In the genomic region with DNA sequence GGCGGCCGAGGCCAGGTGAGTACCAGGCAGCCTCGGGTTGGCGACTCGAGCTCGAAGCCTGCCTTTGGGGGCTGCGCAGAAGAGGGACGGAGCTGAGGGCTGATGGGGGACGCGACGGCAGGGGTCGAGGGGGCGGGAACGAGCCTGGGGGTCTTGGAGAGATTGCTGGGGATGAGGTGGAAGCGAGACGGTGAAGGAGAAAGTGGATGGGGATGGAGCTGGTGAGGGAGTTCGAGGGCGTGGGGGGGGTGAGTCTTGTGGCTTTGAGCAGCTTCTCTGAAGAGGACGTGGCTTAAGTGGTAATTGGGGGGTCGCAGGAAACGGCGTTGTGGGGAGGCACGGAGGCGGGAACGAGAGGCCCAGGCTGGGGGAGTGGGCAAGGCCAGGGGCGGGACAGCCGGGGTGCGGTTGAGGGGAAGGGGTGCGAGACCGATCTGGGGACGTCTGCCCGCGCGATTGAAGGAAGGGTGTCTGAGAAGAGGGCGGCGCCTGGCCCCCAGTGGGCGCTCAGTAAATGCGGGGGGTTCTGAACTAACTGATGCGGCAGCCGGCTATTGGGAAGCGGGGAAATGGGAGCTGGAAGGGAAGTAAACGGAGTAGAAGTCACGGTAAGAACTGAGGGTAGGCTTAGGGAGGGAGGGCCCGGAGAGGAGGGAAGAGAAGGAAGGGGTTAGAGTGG, we compare ENCODE assay signal across 8 cellular contexts. TPM values are rescaled to one million over a fixed set of nuclear protein-coding genes. Genes with fewer than 3 reads are reported as not detected.
DNase-seq lines count a peak whose midpoint lies in the region; ATAC-seq and TF ChIP-seq lines count a peak whose summit lies in the region.

No MANE protein-coding gene starts in this region.

- TF ChIP-seq CTCF in glutamatergic neuron (IDR thresholded peaks at IDR 0.05; ENCODE audit: partially characterized antibody, unreplicated experiment) = no peak

- no peaks in the 10 kb centered on the region for H3K9me3 ChIP-seq in NT2/D1 (ENCODE audit: insufficient read depth, low read length)

- H3K27me3 Mint-ChIP-seq in glutamatergic neuron (ENCODE audit: unreplicated experiment) = peaks cover 6% of the 10 kb centered on the region

- H3K27ac ChIP-seq in rectal smooth muscle tissue (ENCODE audit: low read depth, low read length) = peak overlapping the region; percentile 85

- H3K4me3 ChIP-seq in NT2/D1 (ENCODE audit: insufficient read length, low read depth) (peak overlapping the region; percentile 82), rectal smooth muscle tissue (ENCODE audit: low read length) (peak overlapping the region; percentile 85)

- peak overlapping the region; percentile 97 for H3K4me3 Mint-ChIP-seq in glutamatergic neuron (ENCODE audit: unreplicated experiment)

- H3K4me1 Mint-ChIP-seq in glutamatergic neuron (ENCODE audit: low read depth, unreplicated experiment) = peaks cover 18% of the 10 kb centered on the region

- H3K27ac Mint-ChIP-seq in glutamatergic neuron (ENCODE audit: unreplicated experiment) = peak overlapping the region; percentile 73

- H3K4me1 ChIP-seq in NT2/D1 (ENCODE audit: insufficient read depth, insufficient read length) (peaks cover 31% of the 10 kb centered on the region), rectal smooth muscle tissue (ENCODE audit: control insufficient read depth, insufficient read depth, low read length) (peaks cover 22% of the 10 kb centered on the region)

- H3K27me3 ChIP-seq in NT2/D1 (ENCODE audit: insufficient read depth, insufficient read length) (no peaks in the 10 kb centered on the region), rectal smooth muscle tissue (ENCODE audit: control insufficient read depth, insufficient read depth, low read length) (no peaks in the 10 kb centered on the region)

- peak overlapping the region; percentile 90 for H3K9ac ChIP-seq in NT2/D1 (ENCODE audit: insufficient read length, low read depth)
- H3K9ac ChIP-seq in rectal smooth muscle tissue (ENCODE audit: low read length) = peak overlapping the region; percentile 74

- H3K36me3 Mint-ChIP-seq in glutamatergic neuron (ENCODE audit: unreplicated experiment) = no peaks in the 10 kb centered on the region

- peaks cover 49% of the 10 kb centered on the region for H3K36me3 ChIP-seq in NT2/D1 (ENCODE audit: insufficient read depth, insufficient read length, low read length)
- H3K36me3 ChIP-seq in rectal smooth muscle tissue (ENCODE audit: control insufficient read depth, insufficient read depth, low read length) = peaks cover 2% of the 10 kb centered on the region

- peak; percentile 44 for DNase-seq in DMS53 (lab: John Stamatoyannopoulos, UW)
- DNase-seq in DMS53 treated with DMSO at 0.1 percent for 48 hours (lab: John Stamatoyannopoulos, UW; ENCODE audit: unreplicated experiment) = no peak
- DNase-seq in NT2/D1 (ENCODE audit: low read depth, low spot score) = no peak
- DNase-seq in activated gamma-delta T cell (lab: John Stamatoyannopoulos, UW) = peak; percentile 61
- no peak for DNase-seq in glutamatergic neuron
- DNase-seq in pons (ENCODE audit: low spot score) = no peak

- peaks cover 8% of the 10 kb centered on the region for H3K9me3 Mint-ChIP-seq in glutamatergic neuron (ENCODE audit: unreplicated experiment)

- ATAC-seq in GM19328 (IDR thresholded peaks at IDR 0.05; ENCODE audit: unreplicated experiment) = no peak

RNA-seq across cellular contexts. Expression of a gene that starts 0.4 kb away (rescaled TPM):
- 237 TPM for total RNA-seq in glutamatergic neuron (ENCODE audit: unreplicated experiment)

RNA-seq across cellular contexts. Expression of a gene that starts 0.7 kb away (rescaled TPM):
- total RNA-seq in glutamatergic neuron (ENCODE audit: unreplicated experiment) = 9.1 TPM

RNA-seq across cellular contexts. Expression of a gene that starts 49.4 kb away (rescaled TPM):
- total RNA-seq in glutamatergic neuron (ENCODE audit: unreplicated experiment) = 15.4 TPM

Comparison
In these comparisons a context has a peak if more than half of its experiments do, and no peak if none do; other contexts are left out.
1. DNase-seq: peak in DMS53 (single experiment) and activated gamma-delta T cell (single experiment); none in DMS53 treated with DMSO at 0.1 percent for 48 hours (single experiment), NT2/D1 (single experiment), glutamatergic neuron (single experiment) and pons (single experiment).